ENCODE assay signal across 1 cellular context in genomic region chr11:3959015-3959917, GRCh38.
TF ChIP-seq lines count a peak whose summit lies in the region.

No MANE protein-coding gene starts in this region.

TF ChIP-seq in HepG2, 621 proteins besides CTCF, POLR2A, EP300 and RAD21 (continued from another document and continues in another):
- TF ChIP-seq, protein P1, sequence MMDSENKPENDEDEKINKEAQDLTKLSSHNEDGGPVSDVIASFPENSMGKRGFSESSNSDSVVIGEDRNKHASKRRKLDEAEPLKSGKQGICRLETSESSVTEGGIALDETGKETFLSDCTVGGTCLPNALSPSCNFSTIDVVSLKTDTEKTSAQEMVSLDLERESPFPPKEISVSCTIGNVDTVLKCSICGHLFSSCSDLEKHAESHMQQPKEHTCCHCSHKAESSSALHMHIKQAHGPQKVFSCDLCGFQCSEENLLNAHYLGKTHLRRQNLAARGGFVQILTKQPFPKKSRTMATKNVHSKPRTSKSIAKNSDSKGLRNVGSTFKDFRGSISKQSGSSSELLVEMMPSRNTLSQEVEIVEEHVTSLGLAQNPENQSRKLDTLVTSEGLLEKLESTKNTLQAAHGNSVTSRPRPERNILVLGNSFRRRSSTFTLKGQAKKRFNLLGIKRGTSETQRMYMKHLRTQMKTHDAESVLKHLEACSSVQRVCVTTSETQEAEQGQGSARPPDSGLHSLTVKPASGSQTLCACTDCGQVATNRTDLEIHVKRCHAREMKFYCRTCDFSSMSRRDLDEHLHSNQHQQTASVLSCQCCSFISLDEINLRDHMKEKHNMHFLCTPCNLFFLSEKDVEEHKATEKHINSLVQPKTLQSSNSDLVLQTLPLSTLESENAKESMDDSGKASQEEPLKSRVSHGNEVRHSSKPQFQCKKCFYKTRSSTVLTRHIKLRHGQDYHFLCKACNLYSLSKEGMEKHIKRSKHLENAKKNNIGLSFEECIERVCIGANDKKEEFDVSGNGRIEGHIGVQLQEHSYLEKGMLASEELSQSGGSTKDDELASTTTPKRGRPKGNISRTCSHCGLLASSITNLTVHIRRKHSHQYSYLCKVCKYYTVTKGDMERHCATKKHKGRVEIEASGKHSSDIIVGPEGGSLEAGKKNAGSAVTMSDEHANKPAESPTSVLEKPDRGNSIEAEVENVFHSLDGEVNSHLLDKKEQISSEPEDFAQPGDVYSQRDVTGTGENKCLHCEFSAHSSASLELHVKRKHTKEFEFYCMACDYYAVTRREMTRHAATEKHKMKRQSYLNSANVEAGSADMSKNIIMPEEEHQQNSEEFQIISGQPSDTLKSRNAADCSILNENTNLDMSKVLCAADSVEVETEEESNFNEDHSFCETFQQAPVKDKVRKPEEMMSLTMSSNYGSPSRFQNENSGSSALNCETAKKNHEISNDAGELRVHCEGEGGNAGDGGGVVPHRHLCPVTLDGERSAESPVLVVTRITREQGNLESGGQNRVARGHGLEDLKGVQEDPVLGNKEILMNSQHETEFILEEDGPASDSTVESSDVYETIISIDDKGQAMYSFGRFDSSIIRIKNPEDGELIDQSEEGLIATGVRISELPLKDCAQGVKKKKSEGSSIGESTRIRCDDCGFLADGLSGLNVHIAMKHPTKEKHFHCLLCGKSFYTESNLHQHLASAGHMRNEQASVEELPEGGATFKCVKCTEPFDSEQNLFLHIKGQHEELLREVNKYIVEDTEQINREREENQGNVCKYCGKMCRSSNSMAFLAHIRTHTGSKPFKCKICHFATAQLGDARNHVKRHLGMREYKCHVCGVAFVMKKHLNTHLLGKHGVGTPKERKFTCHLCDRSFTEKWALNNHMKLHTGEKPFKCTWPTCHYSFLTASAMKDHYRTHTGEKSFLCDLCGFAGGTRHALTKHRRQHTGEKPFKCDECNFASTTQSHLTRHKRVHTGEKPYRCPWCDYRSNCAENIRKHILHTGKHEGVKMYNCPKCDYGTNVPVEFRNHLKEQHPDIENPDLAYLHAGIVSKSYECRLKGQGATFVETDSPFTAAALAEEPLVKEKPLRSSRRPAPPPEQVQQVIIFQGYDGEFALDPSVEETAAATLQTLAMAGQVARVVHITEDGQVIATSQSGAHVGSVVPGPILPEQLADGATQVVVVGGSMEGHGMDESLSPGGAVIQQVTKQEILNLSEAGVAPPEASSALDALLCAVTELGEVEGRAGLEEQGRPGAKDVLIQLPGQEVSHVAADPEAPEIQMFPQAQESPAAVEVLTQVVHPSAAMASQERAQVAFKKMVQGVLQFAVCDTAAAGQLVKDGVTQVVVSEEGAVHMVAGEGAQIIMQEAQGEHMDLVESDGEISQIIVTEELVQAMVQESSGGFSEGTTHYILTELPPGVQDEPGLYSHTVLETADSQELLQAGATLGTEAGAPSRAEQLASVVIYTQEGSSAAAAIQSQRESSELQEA (CRISPR knock-in tag; IDR thresholded peaks at IDR 0.05; ENCODE audit: not compliant biosample characterization) = no peak
- TF ChIP-seq SRY (CRISPR knock-in tag; IDR thresholded peaks at IDR 0.05) (no peak), ATF6 (CRISPR knock-in tag; conservative IDR thresholded peaks at IDR 0.05) (no peak), ZFP82 (CRISPR knock-in tag; IDR thresholded peaks at IDR 0.05; ENCODE audit: borderline replicate concordance) (no peak), ZNF652 (CRISPR knock-in tag; IDR thresholded peaks at IDR 0.05; ENCODE audit: borderline replicate concordance, low read depth) (no peak), SMAD9 (CRISPR knock-in tag; IDR thresholded peaks at IDR 0.05) (no peak), ZNF550 (CRISPR knock-in tag; IDR thresholded peaks at IDR 0.05; ENCODE audit: borderline replicate concordance) (no peak), ZSCAN12 (CRISPR knock-in tag; IDR thresholded peaks at IDR 0.05) (no peak), GLI4 (CRISPR knock-in tag; IDR thresholded peaks at IDR 0.05; ENCODE audit: borderline replicate concordance) (no peak), JARID2 (CRISPR knock-in tag; IDR thresholded peaks at IDR 0.05; ENCODE audit: insufficient replicate concordance) (no peak), HMG20A (CRISPR knock-in tag; IDR thresholded peaks at IDR 0.05; ENCODE audit: borderline replicate concordance) (no peak), ZNF260 (CRISPR knock-in tag; IDR thresholded peaks at IDR 0.05; ENCODE audit: borderline replicate concordance, low read depth) (no peak), SAP130 (CRISPR knock-in tag; IDR thresholded peaks at IDR 0.05; ENCODE audit: low read depth) (no peak), U2AF2 (IDR thresholded peaks at IDR 0.05; ENCODE audit: low read depth, low read length) (no peak), ZBTB3 (CRISPR knock-in tag; IDR thresholded peaks at IDR 0.05; ENCODE audit: borderline replicate concordance, low read depth) (no peak), ZNF788 (CRISPR knock-in tag; IDR thresholded peaks at IDR 0.05; ENCODE audit: borderline replicate concordance) (no peak), PRPF4 (IDR thresholded peaks at IDR 0.05; ENCODE audit: low read depth, low read length, poor library complexity, severe bottlenecking) (no peak), MLLT10 (CRISPR knock-in tag; IDR thresholded peaks at IDR 0.05) (no peak), ZNF326 (CRISPR knock-in tag; IDR thresholded peaks at IDR 0.05; ENCODE audit: borderline replicate concordance) (no peak), HMGXB4 (CRISPR knock-in tag; IDR thresholded peaks at IDR 0.05; ENCODE audit: borderline replicate concordance in 1 of 2, low read depth in 1 of 2) (0 out of 4 replicates have a peak, but pooled peaks of 1 of the 2 experiments have one; percentile 34), HNF4G (IDR thresholded peaks at IDR 0.05; ENCODE audit: borderline replicate concordance, low read depth, low read length) (peak; percentile 52; the same call in 1 of the 2 replicates), HNF4G (CRISPR knock-in tag; IDR thresholded peaks at IDR 0.05; ENCODE audit: borderline replicate concordance, low read depth) (no peak), STAT5B (CRISPR knock-in tag; IDR thresholded peaks at IDR 0.05) (no peak), ZBTB20 (CRISPR knock-in tag; IDR thresholded peaks at IDR 0.05; ENCODE audit: borderline replicate concordance, low read depth) (no peak), SOX6 (IDR thresholded peaks at IDR 0.05) (no peak), SOX6 (CRISPR knock-in tag; IDR thresholded peaks at IDR 0.05) (peak; percentile 72), BCL6 (CRISPR knock-in tag; IDR thresholded peaks at IDR 0.05) (peak; percentile 34; the same call in 1 of the 2 replicates)
- TF ChIP-seq, protein P2, sequence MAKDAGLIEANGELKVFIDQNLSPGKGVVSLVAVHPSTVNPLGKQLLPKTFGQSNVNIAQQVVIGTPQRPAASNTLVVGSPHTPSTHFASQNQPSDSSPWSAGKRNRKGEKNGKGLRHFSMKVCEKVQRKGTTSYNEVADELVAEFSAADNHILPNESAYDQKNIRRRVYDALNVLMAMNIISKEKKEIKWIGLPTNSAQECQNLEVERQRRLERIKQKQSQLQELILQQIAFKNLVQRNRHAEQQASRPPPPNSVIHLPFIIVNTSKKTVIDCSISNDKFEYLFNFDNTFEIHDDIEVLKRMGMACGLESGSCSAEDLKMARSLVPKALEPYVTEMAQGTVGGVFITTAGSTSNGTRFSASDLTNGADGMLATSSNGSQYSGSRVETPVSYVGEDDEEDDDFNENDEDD (CRISPR knock-in tag; IDR thresholded peaks at IDR 0.05; ENCODE audit: borderline replicate concordance) = no peak
- TF ChIP-seq, protein P3, sequence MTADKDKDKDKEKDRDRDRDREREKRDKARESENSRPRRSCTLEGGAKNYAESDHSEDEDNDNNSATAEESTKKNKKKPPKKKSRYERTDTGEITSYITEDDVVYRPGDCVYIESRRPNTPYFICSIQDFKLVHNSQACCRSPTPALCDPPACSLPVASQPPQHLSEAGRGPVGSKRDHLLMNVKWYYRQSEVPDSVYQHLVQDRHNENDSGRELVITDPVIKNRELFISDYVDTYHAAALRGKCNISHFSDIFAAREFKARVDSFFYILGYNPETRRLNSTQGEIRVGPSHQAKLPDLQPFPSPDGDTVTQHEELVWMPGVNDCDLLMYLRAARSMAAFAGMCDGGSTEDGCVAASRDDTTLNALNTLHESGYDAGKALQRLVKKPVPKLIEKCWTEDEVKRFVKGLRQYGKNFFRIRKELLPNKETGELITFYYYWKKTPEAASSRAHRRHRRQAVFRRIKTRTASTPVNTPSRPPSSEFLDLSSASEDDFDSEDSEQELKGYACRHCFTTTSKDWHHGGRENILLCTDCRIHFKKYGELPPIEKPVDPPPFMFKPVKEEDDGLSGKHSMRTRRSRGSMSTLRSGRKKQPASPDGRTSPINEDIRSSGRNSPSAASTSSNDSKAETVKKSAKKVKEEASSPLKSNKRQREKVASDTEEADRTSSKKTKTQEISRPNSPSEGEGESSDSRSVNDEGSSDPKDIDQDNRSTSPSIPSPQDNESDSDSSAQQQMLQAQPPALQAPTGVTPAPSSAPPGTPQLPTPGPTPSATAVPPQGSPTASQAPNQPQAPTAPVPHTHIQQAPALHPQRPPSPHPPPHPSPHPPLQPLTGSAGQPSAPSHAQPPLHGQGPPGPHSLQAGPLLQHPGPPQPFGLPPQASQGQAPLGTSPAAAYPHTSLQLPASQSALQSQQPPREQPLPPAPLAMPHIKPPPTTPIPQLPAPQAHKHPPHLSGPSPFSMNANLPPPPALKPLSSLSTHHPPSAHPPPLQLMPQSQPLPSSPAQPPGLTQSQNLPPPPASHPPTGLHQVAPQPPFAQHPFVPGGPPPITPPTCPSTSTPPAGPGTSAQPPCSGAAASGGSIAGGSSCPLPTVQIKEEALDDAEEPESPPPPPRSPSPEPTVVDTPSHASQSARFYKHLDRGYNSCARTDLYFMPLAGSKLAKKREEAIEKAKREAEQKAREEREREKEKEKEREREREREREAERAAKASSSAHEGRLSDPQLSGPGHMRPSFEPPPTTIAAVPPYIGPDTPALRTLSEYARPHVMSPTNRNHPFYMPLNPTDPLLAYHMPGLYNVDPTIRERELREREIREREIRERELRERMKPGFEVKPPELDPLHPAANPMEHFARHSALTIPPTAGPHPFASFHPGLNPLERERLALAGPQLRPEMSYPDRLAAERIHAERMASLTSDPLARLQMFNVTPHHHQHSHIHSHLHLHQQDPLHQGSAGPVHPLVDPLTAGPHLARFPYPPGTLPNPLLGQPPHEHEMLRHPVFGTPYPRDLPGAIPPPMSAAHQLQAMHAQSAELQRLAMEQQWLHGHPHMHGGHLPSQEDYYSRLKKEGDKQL (CRISPR knock-in tag; IDR thresholded peaks at IDR 0.05; ENCODE audit: low read depth) = no peak
- TF ChIP-seq, protein P4, sequence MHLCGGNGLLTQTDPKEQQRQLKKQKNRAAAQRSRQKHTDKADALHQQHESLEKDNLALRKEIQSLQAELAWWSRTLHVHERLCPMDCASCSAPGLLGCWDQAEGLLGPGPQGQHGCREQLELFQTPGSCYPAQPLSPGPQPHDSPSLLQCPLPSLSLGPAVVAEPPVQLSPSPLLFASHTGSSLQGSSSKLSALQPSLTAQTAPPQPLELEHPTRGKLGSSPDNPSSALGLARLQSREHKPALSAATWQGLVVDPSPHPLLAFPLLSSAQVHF (CRISPR knock-in tag; IDR thresholded peaks at IDR 0.05) = no peak
- TF ChIP-seq, protein P5, sequence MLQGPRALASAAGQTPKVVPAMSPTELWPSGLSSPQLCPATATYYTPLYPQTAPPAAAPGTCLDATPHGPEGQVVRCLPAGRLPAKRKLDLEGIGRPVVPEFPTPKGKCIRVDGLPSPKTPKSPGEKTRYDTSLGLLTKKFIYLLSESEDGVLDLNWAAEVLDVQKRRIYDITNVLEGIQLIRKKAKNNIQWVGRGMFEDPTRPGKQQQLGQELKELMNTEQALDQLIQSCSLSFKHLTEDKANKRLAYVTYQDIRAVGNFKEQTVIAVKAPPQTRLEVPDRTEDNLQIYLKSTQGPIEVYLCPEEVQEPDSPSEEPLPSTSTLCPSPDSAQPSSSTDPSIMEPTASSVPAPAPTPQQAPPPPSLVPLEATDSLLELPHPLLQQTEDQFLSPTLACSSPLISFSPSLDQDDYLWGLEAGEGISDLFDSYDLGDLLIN (CRISPR knock-in tag; IDR thresholded peaks at IDR 0.05; ENCODE audit: borderline replicate concordance) = no peak
- TF ChIP-seq, protein P6, sequence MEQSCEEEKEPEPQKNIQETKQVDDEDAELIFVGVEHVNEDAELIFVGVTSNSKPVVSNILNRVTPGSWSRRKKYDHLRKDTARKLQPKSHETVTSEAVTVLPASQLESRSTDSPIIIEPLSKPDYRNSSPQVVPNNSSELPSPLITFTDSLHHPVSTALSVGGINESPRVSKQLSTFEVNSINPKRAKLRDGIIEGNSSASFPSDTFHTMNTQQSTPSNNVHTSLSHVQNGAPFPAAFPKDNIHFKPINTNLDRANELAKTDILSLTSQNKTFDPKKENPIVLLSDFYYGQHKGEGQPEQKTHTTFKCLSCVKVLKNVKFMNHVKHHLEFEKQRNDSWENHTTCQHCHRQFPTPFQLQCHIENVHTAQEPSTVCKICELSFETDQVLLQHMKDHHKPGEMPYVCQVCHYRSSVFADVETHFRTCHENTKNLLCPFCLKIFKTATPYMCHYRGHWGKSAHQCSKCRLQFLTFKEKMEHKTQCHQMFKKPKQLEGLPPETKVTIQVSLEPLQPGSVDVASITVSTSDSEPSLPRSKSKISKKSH (CRISPR knock-in tag; IDR thresholded peaks at IDR 0.05; ENCODE audit: borderline replicate concordance) = no peak
- TF ChIP-seq, protein P7, sequence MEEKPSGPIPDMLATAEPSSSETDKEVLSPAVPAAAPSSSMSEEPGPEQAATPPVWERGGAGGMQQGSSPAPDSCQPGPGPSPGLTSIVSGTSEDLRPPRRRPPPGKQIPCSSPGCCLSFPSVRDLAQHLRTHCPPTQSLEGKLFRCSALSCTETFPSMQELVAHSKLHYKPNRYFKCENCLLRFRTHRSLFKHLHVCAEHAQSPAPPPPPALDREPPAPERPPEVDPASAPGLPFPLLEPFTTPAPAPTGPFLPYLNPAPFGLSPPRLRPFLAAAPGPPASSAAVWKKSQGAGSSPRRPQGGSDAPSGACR (CRISPR knock-in tag; IDR thresholded peaks at IDR 0.05) = no peak
